11 cellular contexts compared by ENCODE assay signal in the genomic region with DNA sequence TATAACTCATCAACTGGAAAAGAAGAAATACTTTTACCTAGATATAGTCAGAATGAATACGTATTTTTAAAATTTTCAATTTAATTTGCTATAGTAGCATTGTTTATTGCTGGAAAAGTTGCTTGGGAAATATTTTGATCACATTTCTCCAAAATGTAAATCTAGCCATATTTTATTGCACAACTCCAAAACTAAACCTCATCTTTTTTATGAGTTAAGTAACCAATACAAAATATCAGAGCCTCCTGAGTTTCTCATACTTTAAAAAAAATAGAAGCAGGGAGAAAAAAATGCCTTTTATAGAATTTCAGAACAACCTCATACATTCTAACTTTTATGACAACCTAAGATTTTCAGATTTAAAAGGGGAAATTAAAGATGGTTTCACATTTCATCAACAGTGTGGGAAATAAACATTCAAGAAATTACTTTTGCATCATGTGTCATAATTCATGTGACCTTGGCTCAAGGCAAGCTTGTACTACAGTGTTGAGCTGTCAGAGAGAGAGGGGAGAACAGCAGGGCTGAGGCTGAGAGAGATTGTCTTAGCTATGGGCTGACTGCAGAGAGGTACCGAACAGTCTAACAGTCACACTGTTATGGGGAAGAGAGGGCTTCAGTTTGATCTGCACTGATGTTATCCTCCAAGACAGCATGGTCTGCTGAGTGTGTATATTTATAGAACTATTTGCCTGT.
A peak's percentile ranks its signal among the peaks of the same experiment; 100 is the strongest.
DNase-seq lines count a peak whose midpoint lies in the region; ATAC-seq and TF ChIP-seq lines count a peak whose summit lies in the region.
"Had no signal": no experiment of that assay in that cellular context is flagged by ENCODE, and none has a peak within 500 bp of the region (broad histone marks: within the 10 kb centered on the region; RNA-seq: fewer than 3 reads in every experiment).

No MANE protein-coding gene starts in this region.

- no peaks in the 10 kb centered on the region for H3K36me3 ChIP-seq in OCI-LY7 (ENCODE audit: insufficient read depth, low read length)

- H3K4me1 Mint-ChIP-seq in immature natural killer cell = no peaks in the 10 kb centered on the region
- H3K4me1 Mint-ChIP-seq: neural crest cell had no signal

- H3K9me3 ChIP-seq in AG04450 (ENCODE audit: control insufficient read depth, insufficient read depth, low read length) (no peaks in the 10 kb centered on the region), OCI-LY7 (ENCODE audit: low read length) (no peaks in the 10 kb centered on the region)

- CTCF ChIA-PET in AG04450 (lab: Charles Lee) = interaction anchor here (1.1 kb wide), 1 partner anchor 271 kb away, joined by 3 read pairs; no protein-coding TSS in a partner anchor
- CTCF ChIA-PET in OCI-LY7 (lab: Charles Lee; ENCODE audit: unreplicated experiment) = no interaction called here

- H3K79me2 ChIP-seq in OCI-LY7 (ENCODE audit: insufficient read depth, low read depth, low read length) = no peaks in the 10 kb centered on the region

- TF ChIP-seq CTCF in AG04450 (IDR thresholded peaks at IDR 0.05; ENCODE audit: low read depth, low read length) (no peak), fibroblast of the aortic adventitia (IDR thresholded peaks at IDR 0.05; ENCODE audit: insufficient read depth, low read length) (no peak), OCI-LY7 (conservative IDR thresholded peaks at IDR 0.05; ENCODE audit: low read length) (no peak)

- POLR2A ChIA-PET in AG04450 (lab: Yijun Ruan, JAX) (interaction anchor here (0.7 kb wide), 1 partner anchor 81 kb away, joined by 3 read pairs; no protein-coding TSS in a partner anchor), OCI-LY7 (lab: Charles Lee) (no interaction called here)

- H3K36me3 Mint-ChIP-seq in immature natural killer cell = peaks cover 0 to 5% (median 0%) of the 10 kb centered on the region in 3 donors

- H3K27me3 Mint-ChIP-seq in immature natural killer cell (ENCODE audit: low read depth in 3 of 3) = peaks cover 0 to 5% (median 3%) of the 10 kb centered on the region in 3 donors

- H4K20me1 ChIP-seq in OCI-LY7 (ENCODE audit: insufficient read depth, low read length) = no peaks in the 10 kb centered on the region

- DNase-seq in AG04450 (ENCODE audit: low read depth, low spot score) = no peak
- DNase-seq in fibroblast of the aortic adventitia (ENCODE audit: low read depth) = peak; percentile 53
- DNase-seq in AML-193 (lab: John Stamatoyannopoulos, UW) = no peak
- DNase-seq in immature natural killer cell = no peak
- DNase-seq in OCI-LY7 (ENCODE audit: low spot score) = no peak
- DNase-seq in NCI-H2107 (lab: John Stamatoyannopoulos, UW) = no peak
- DNase-seq: activated CD8-positive, alpha-beta memory T cell treated with anti-CD3 and anti-CD28 coated beads for 24 hours; substantia nigra had no signal

- H3K9me3 Mint-ChIP-seq in immature natural killer cell = peaks cover 0 to 3% (median 0%) of the 10 kb centered on the region in 6 donors

- H3K9me2 ChIP-seq in OCI-LY7 (ENCODE audit: insufficient read depth, low read length) = no peaks in the 10 kb centered on the region

- no peak overlapping the region for H3K27ac Mint-ChIP-seq in immature natural killer cell

- peak; percentile 64 for ATAC-seq in GM19395 (IDR thresholded peaks at IDR 0.05; ENCODE audit: unreplicated experiment)
- ATAC-seq in HG03432 (IDR thresholded peaks at IDR 0.05; ENCODE audit: unreplicated experiment) = peak; percentile 84

- no peak overlapping the region for H3K4me3 Mint-ChIP-seq in immature natural killer cell
- H3K4me3 Mint-ChIP-seq: neural crest cell had no signal

- no TSS peak for BruUV-seq in OCI-LY7 (replicated peaks; lab: Mats Ljungman, UMichigan)

- no peaks in the 10 kb centered on the region for H3K27me3 ChIP-seq in AG04450 (ENCODE audit: control insufficient read depth, insufficient read depth, low read length)

- no peak overlapping the region for H3K4me2 ChIP-seq in OCI-LY7 (ENCODE audit: low read length)

- no peak overlapping the region for H2AFZ ChIP-seq in OCI-LY7 (ENCODE audit: low read length)

- intact Hi-C loops in OCI-LY7 (cut with micrococcal nuclease; ENCODE audit: unreplicated experiment) = no loop called here

- H3K27ac ChIP-seq in AG04450 (ENCODE audit: low read depth, low read length) = peak overlapping the region; percentile 3
- no peak overlapping the region for H3K27ac ChIP-seq in OCI-LY7 (ENCODE audit: low read depth, low read length, poor library complexity, severe bottlenecking)

- H3K4me3 ChIP-seq in AG04450 (ENCODE audit: low read depth, low read length) = no peak overlapping the region
- H3K4me3 ChIP-seq in fibroblast of the aortic adventitia (ENCODE audit: low read depth, low read length) = no peak overlapping the region
- H3K4me3 ChIP-seq in OCI-LY7 (ENCODE audit: low read depth, low read length, poor library complexity, severe bottlenecking) = no peak overlapping the region

- H3K4me1 ChIP-seq in OCI-LY7 (ENCODE audit: insufficient read depth, low read length, poor library complexity, severe bottlenecking) = no peaks in the 10 kb centered on the region
